16 cellular contexts compared by ENCODE assay signal in genomic region chr9:81585191-81585763, GRCh38.
DNase-seq lines count a peak whose midpoint lies in the region; ATAC-seq and TF ChIP-seq lines count a peak whose summit lies in the region.
"Had no signal": no experiment of that assay in that cellular context is flagged by ENCODE, and none has a peak within 500 bp of the region (broad histone marks: within the 10 kb centered on the region; RNA-seq: fewer than 3 reads in every experiment).

No MANE protein-coding gene starts in this region.

- CTCF ChIA-PET in Caco-2 (lab: Charles Lee) (no interaction called here), HEK293T (lab: Yijun Ruan, JAX) (no interaction called here)

- peaks cover 93% of the 10 kb centered on the region for H3K36me3 Mint-ChIP-seq in nephron (ENCODE audit: low read depth)
- peaks cover 20% of the 10 kb centered on the region for H3K36me3 Mint-ChIP-seq in Caco-2 (ENCODE audit: insufficient read depth, unreplicated experiment)

- POLR2A ChIA-PET in Caco-2 (lab: Charles Lee) (no interaction called here), HEK293T (lab: Yijun Ruan, JAX) (no interaction called here)

- H3K4me1 ChIP-seq in Caco-2, result no peaks in the 10 kb centered on the region
- H3K4me1 ChIP-seq: HAP-1 had no signal

- no peak overlapping the region for H3K4me3 ChIP-seq in AG10803 (ENCODE audit: low read length)
- H3K4me3 ChIP-seq in Caco-2 (ENCODE audit: low read depth, low read length), result no peak overlapping the region
- H3K4me3 ChIP-seq: HAP-1, Peyer's patch had no signal

- TF ChIP-seq CTCF in AG10803 (conservative IDR thresholded peaks at IDR 0.05; ENCODE audit: low read length), result no peak
- no peak for TF ChIP-seq CTCF in nephron (IDR thresholded peaks at IDR 0.05; ENCODE audit: unreplicated experiment in 3 of 3)
- TF ChIP-seq CTCF in Caco-2 (IDR thresholded peaks at IDR 0.05; ENCODE audit: insufficient read depth in 1 of 2, low read depth in 1 of 2, low read length in 1 of 2, severe bottlenecking in 1 of 2, unreplicated experiment in 1 of 2), result no peak

- no peaks in the 10 kb centered on the region for H3K9me3 ChIP-seq in Caco-2
- H3K9me3 ChIP-seq: HAP-1, Peyer's patch had no signal

- H3K36me3 ChIP-seq in Caco-2 (ENCODE audit: control insufficient read depth, insufficient read depth, low read length), result no peaks in the 10 kb centered on the region
- H3K36me3 ChIP-seq: HAP-1 had no signal

- H3K4me1 Mint-ChIP-seq in nephron (peaks cover 29% of the 10 kb centered on the region), Caco-2 (ENCODE audit: low read depth, unreplicated experiment) (no peaks in the 10 kb centered on the region)

- no peak for ATAC-seq in HG02798 (IDR thresholded peaks at IDR 0.05; ENCODE audit: poor library complexity, unreplicated experiment)
- no peak for ATAC-seq in HG02642 (IDR thresholded peaks at IDR 0.05; ENCODE audit: poor library complexity, unreplicated experiment)

- H3K27ac Mint-ChIP-seq in nephron, result peak overlapping the region; percentile 18 to 23 (median 22)
- no peak overlapping the region for H3K27ac Mint-ChIP-seq in Caco-2 (ENCODE audit: unreplicated experiment)

- H3K27me3 Mint-ChIP-seq in nephron (ENCODE audit: low read depth) (no peaks in the 10 kb centered on the region), Caco-2 (ENCODE audit: insufficient read depth, unreplicated experiment) (no peaks in the 10 kb centered on the region)

- no TSS peak for BruUV-seq in Caco-2 (replicated peaks; lab: Mats Ljungman, UMichigan)

- H3K9me3 Mint-ChIP-seq in nephron, result no peaks in the 10 kb centered on the region
- no peaks in the 10 kb centered on the region for H3K9me3 Mint-ChIP-seq in Caco-2 (ENCODE audit: unreplicated experiment)

- H3K4me3 Mint-ChIP-seq in nephron (no peak overlapping the region), Caco-2 (ENCODE audit: unreplicated experiment) (no peak overlapping the region)

- no peaks in the 10 kb centered on the region for H3K27me3 ChIP-seq in Caco-2 (replicated peaks; ENCODE audit: control insufficient read depth, insufficient read depth, low read length)
- H3K27me3 ChIP-seq: Peyer's patch had no signal

- intact Hi-C loops in Caco-2 (cut with micrococcal nuclease; ENCODE audit: unreplicated experiment), result loop anchor here (5.0 kb wide), 1 partner anchor 42 kb away; no protein-coding TSS in a partner anchor

- peak; percentile 57 for DNase-seq in AG10803 (ENCODE audit: low read depth)
- peak; percentile 32 for DNase-seq in NCI-H510A treated with DMSO at 0.1 percent for 48 hours (lab: John Stamatoyannopoulos, UW)
- peak; percentile 46 for DNase-seq in dermis blood vessel endothelial cell
- DNase-seq in Caco-2, result no peak
- DNase-seq in HEK293T (ENCODE audit: extremely low spot score), result no peak
- DNase-seq: COR-L47, MV-4-11, NCI-H1417 treated with DMSO at 0.1 percent for 48 hours, NCI-H2029, NCI-H526 treated with DMSO at 0.1 percent for 48 hours, Peyer's patch, SHP77 had no signal

TF ChIP-seq in HEK293T, 16 proteins besides CTCF, POLR2A, EP300 and RAD21:
- TF ChIP-seq ZNF384 (IDR thresholded peaks at IDR 0.05) (no peak), ARNT (IDR thresholded peaks at IDR 0.05) (no peak), SUZ12 (IDR thresholded peaks at IDR 0.05) (no peak), FOXK2 (IDR thresholded peaks at IDR 0.05) (no peak)

Comparison
In these comparisons a context has a peak if more than half of its experiments do, and no peak if none do; other contexts are left out.
1. DNase-seq: peak in AG10803 (single experiment), NCI-H510A treated with DMSO at 0.1 percent for 48 hours (single experiment) and dermis blood vessel endothelial cell (single experiment); none in Caco-2 (0 of 2) and HEK293T (single experiment).